Comparison of ENCODE assay signal across 8 cellular contexts in genomic region chr1:34460193-34460592, GRCh38.
DNase-seq lines count a peak whose midpoint lies in the region; ATAC-seq and TF ChIP-seq lines count a peak whose summit lies in the region.

No MANE protein-coding gene starts in this region.

- no peak overlapping the region for H3K4me3 ChIP-seq in GM12865 (ENCODE audit: low read depth, low read length)

- DNase-seq in AG08395 (ENCODE audit: low spot score) = peak; percentile 8
- DNase-seq in GM12865 (ENCODE audit: low read depth) = peak; percentile 79
- peak; percentile 51 for DNase-seq in NCI-H510A (lab: John Stamatoyannopoulos, UW)
- peak; percentile 75 for DNase-seq in activated CD8-positive, alpha-beta memory T cell treated with anti-CD3 and anti-CD28 coated beads, Interleukin-2, amount 50 U/mL, for 48 hours
- DNase-seq in left ventricle myocardium superior = peak; percentile 31
- DNase-seq in stimulated activated CD4-positive, alpha-beta T cell treated with anti-CD3 and anti-CD28 coated beads, Interleukin-4, amount 100 ng/mL, for 48 hours (ENCODE audit: low read depth in 2 of 2) = peak; percentile 35 to 39

- intact Hi-C loops in left ventricle myocardium superior (cut with micrococcal nuclease) = no loop called here

- ATAC-seq in left ventricle myocardium superior (no peak), HG03442 (IDR thresholded peaks at IDR 0.05; ENCODE audit: unreplicated experiment) (no peak), GM18907 (IDR thresholded peaks at IDR 0.05; ENCODE audit: unreplicated experiment) (no peak)

- TF ChIP-seq CTCF in GM12865 (IDR thresholded peaks at IDR 0.05; ENCODE audit: insufficient read depth, low read depth, low read length, missing control alignments) = peak; percentile 78

Comparison
In these comparisons a context has a peak if more than half of its experiments do, and no peak if none do; other contexts are left out.
1. DNase-seq: peak in every context shown above with its lines; median percentile 79 in GM12865; 75 in activated CD8-positive, alpha-beta memory T cell treated with anti-CD3 and anti-CD28 coated beads, Interleukin-2, amount 50 U/mL, for 48 hours; 51 in NCI-H510A; 37 in stimulated activated CD4-positive, alpha-beta T cell treated with anti-CD3 and anti-CD28 coated beads, Interleukin-4, amount 100 ng/mL, for 48 hours; 31 in left ventricle myocardium superior; 8 in AG08395.